ENCODE assay signal across 19 cellular contexts in genomic region chr13:24232037-24232436, GRCh38.
"Had no signal": no experiment of that assay in that cellular context is flagged by ENCODE, and none has a peak within 500 bp of the region (broad histone marks: within the 10 kb centered on the region; RNA-seq: fewer than 3 reads in every experiment).

No MANE protein-coding gene starts in this region.

- H3K27me3 Mint-ChIP-seq: activated CD4-positive, alpha-beta T cell treated with anti-CD3 and anti-CD28 coated beads, Interleukin-2, amount 10 ng/mL, durations not matched to agents 7 days and 5 days; activated CD8-positive, alpha-beta memory T cell treated with anti-CD3 and anti-CD28 coated beads, Interleukin-2, amount 10 ng/mL, durations not matched to agents 7 days and 5 days; activated CD8-positive, alpha-beta T cell treated with anti-CD3 and anti-CD28 coated beads for 36 hours; stimulated activated naive CD8-positive, alpha-beta T cell treated with anti-CD3 and anti-CD28 coated beads, Interleukin-15, Interleukin-2, amounts not matched to agents 100 ng/mL and 50 ng/mL, for 24 hours had no signal

- H3K9me3 ChIP-seq: gastroesophageal sphincter, sigmoid colon, tibial artery had no signal

- DNase-seq: activated CD4-positive, alpha-beta T cell treated with anti-CD3 and anti-CD28 coated beads, Interleukin-2, amount 10 ng/mL, durations not matched to agents 7 days and 5 days; activated CD8-positive, alpha-beta memory T cell treated with anti-CD3 and anti-CD28 coated beads, Interleukin-2, amount 10 ng/mL, durations not matched to agents 7 days and 5 days; activated CD8-positive, alpha-beta T cell treated with anti-CD3 and anti-CD28 coated beads for 36 hours; activated naive CD4-positive, alpha-beta T cell treated with Interleukin-2 at 50 U/mL for 16 hours; amygdala; endodermal cell; hypothalamus; sigmoid colon; stimulated activated CD4-positive, alpha-beta T cell treated with anti-CD3 and anti-CD28 coated beads, Interleukin-4, amount 100 ng/mL, for 1 hour; substantia nigra; T1000; tibial artery had no signal

- H3K36me3 ChIP-seq: gastroesophageal sphincter, sigmoid colon, tibial artery had no signal

- H3K4me3 Mint-ChIP-seq: activated CD4-positive, alpha-beta T cell treated with anti-CD3 and anti-CD28 coated beads, Interleukin-2, amount 10 ng/mL, durations not matched to agents 7 days and 5 days; activated CD8-positive, alpha-beta memory T cell treated with anti-CD3 and anti-CD28 coated beads, Interleukin-2, amount 10 ng/mL, durations not matched to agents 7 days and 5 days; activated CD8-positive, alpha-beta T cell treated with anti-CD3 and anti-CD28 coated beads for 36 hours; endodermal cell; memory B cell; neural crest cell; stimulated activated naive CD8-positive, alpha-beta T cell treated with anti-CD3 and anti-CD28 coated beads, Interleukin-15, Interleukin-2, amounts not matched to agents 100 ng/mL and 50 ng/mL, for 24 hours; T-helper 1 cell treated with Interleukin-12 subunit alpha and Interleukin-12 subunit beta and Interleukin-4 antibody, amounts not matched to agents 30 μg/mL and 1 μg/mL, for 36 hours had no signal

- H3K4me3 ChIP-seq: coronary artery, gastroesophageal sphincter, sigmoid colon, tibial artery had no signal

- H3K27ac ChIP-seq: coronary artery, gastroesophageal sphincter, sigmoid colon, tibial artery had no signal

- H3K36me3 Mint-ChIP-seq: activated CD8-positive, alpha-beta memory T cell treated with anti-CD3 and anti-CD28 coated beads, Interleukin-2, amount 10 ng/mL, durations not matched to agents 7 days and 5 days had no signal

- H3K27me3 ChIP-seq: gastroesophageal sphincter, sigmoid colon, tibial artery had no signal

- H3K4me1 Mint-ChIP-seq: memory B cell had no signal

- H3K27ac Mint-ChIP-seq: activated CD4-positive, alpha-beta T cell treated with anti-CD3 and anti-CD28 coated beads, Interleukin-2, amount 10 ng/mL, durations not matched to agents 7 days and 5 days; activated CD8-positive, alpha-beta memory T cell treated with anti-CD3 and anti-CD28 coated beads, Interleukin-2, amount 10 ng/mL, durations not matched to agents 7 days and 5 days; activated CD8-positive, alpha-beta T cell treated with anti-CD3 and anti-CD28 coated beads for 36 hours; endodermal cell; memory B cell; T-helper 1 cell treated with Interleukin-12 subunit alpha and Interleukin-12 subunit beta and Interleukin-4 antibody, amounts not matched to agents 30 μg/mL and 1 μg/mL, for 36 hours had no signal

- H3K9me3 Mint-ChIP-seq: activated CD4-positive, alpha-beta T cell treated with anti-CD3 and anti-CD28 coated beads, Interleukin-2, amount 10 ng/mL, durations not matched to agents 7 days and 5 days; activated CD8-positive, alpha-beta T cell treated with anti-CD3 and anti-CD28 coated beads for 36 hours; endodermal cell; memory B cell; neural crest cell; stimulated activated naive CD8-positive, alpha-beta T cell treated with anti-CD3 and anti-CD28 coated beads, Interleukin-15, Interleukin-2, amounts not matched to agents 100 ng/mL and 50 ng/mL, for 24 hours; T-helper 1 cell treated with Interleukin-12 subunit alpha and Interleukin-12 subunit beta and Interleukin-4 antibody, amounts not matched to agents 30 μg/mL and 1 μg/mL, for 36 hours had no signal

- FAIRE-seq: bronchial epithelial cell had no signal

- ATAC-seq: activated CD8-positive, alpha-beta memory T cell treated with anti-CD3 and anti-CD28 coated beads, Interleukin-2, amount 10 ng/mL, durations not matched to agents 7 days and 5 days; activated CD8-positive, alpha-beta T cell treated with anti-CD3 and anti-CD28 coated beads for 36 hours; gastroesophageal sphincter had no signal
